8 cellular contexts compared by ENCODE assay signal in the genomic region with DNA sequence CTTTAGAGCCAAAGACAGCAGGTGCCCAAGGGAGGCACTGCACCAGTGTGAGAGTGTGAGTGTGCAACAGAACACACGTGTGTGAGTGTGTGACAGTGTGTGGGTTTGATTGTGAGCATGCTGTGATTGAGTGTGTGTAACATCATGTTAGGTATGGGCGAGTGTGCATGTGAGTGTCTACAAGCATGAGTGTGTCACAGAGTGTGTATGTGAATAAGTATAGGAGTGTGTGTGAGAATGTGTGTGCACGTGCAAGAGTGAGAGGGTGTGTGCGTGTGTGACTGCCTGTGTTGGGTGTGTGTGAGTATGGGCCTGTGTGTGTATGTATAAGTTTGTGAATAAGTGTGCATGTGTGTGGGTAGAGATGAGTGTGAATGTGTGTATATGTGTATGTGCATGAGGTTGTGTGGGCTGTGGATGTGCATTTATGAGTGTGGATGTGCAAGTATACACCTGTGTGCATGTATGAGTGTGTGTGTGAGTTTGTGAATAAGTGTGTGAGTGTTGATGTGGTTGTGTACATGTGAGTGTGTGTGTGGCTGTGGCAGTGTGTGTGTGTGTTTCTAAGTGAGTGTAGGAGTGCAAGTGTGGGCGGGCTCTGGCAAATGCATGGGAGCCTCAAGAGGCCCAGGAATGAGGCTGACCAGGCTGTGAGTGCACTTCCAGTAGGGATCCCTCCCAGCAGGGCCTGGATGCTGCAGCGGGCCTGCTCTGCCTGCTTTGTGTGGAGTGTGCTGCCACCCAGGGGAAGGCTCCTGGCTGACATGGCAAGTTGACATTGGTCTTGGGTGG.
A peak's percentile ranks its signal among the peaks of the same experiment; 100 is the strongest.
DNase-seq lines count a peak whose midpoint lies in the region; FAIRE-seq and TF ChIP-seq lines count a peak whose summit lies in the region.

No MANE protein-coding gene starts in this region.

- no peak overlapping the region for H2AK5ac ChIP-seq in H9 (ENCODE audit: insufficient read length, low read length)

- in situ Hi-C loops in mammary epithelial cell (cut with MboI; ENCODE audit: low sequenced_read_pairs in 2 of 2), result loop anchor here (5.0 to 25.0 kb wide), 8 partner anchors 321 to 1146 kb away; partner anchors contain the start of gene IRS2 (in 1 of the 2)

- no peaks in the 10 kb centered on the region for H3K36me3 ChIP-seq in mammary epithelial cell (ENCODE audit: insufficient read depth, low read length)
- H3K36me3 ChIP-seq in kidney epithelial cell (ENCODE audit: control insufficient read depth, insufficient read depth, low read length), result no peaks in the 10 kb centered on the region

- no CpG with 5 or more reads among the region's 6 CpGs for WGBS in H9 (ENCODE audit: extremely low coverage, insufficient read length, low lambda C conversion rate)
- 63% methylated on average over 6 of the region's 6 CpGs for WGBS in mammary epithelial cell (ENCODE audit: low coverage, missing lambda C conversion rate)

- no peaks in the 10 kb centered on the region for H3K79me2 ChIP-seq in H9 (ENCODE audit: insufficient read depth, low read length)
- H3K79me2 ChIP-seq in mammary epithelial cell (ENCODE audit: insufficient read depth, low read length), result no peaks in the 10 kb centered on the region

- H2BK120ac ChIP-seq in H9 (ENCODE audit: low read depth, low read length, poor library complexity, severe bottlenecking), result no peak overlapping the region

- H3K4me2 ChIP-seq in H9 (ENCODE audit: insufficient read depth, insufficient read length, low read length) (no peak overlapping the region), mammary epithelial cell (ENCODE audit: insufficient read depth, low read depth, low read length) (no peak overlapping the region)

- H3K4ac ChIP-seq in H9 (ENCODE audit: low read depth, low read length), result no peak overlapping the region

- CTCF ChIA-PET in mammary epithelial cell (lab: Charles Lee; ENCODE audit: low non-redundant PET), result no interaction called here
- CTCF ChIA-PET in activated CD4-positive, alpha-beta T cell treated with anti-CD3 and anti-CD28 coated beads, Interleukin-2, amount 10 ng/mL, durations not matched to agents 7 days and 5 days (lab: Charles Lee), result no interaction called here

- H3K27ac Mint-ChIP-seq in H9, result no peak overlapping the region; a peak in 1 of 7 replicates
- H3K27ac Mint-ChIP-seq in activated CD4-positive, alpha-beta T cell treated with anti-CD3 and anti-CD28 coated beads, Interleukin-2, amount 10 ng/mL, durations not matched to agents 7 days and 5 days, result no peak overlapping the region

- H3K27ac ChIP-seq in H9 (ENCODE audit: insufficient read length, low read depth, low read length), result no peak overlapping the region
- no peak overlapping the region for H3K27ac ChIP-seq in mammary epithelial cell (ENCODE audit: insufficient read depth, low read depth, low read length)

- dilution Hi-C loops in mammary epithelial cell (cut with HindIII; ENCODE audit: low sequenced_read_pairs), result loop anchor here (5.0 to 10.0 kb wide), 6 partner anchors 36 to 1156 kb away; no protein-coding TSS in a partner anchor

- H3K23ac ChIP-seq in H9 (ENCODE audit: insufficient read length, low read depth, low read length), result no peak overlapping the region

- no peaks in the 10 kb centered on the region for H3K36me3 Mint-ChIP-seq in H9 (ENCODE audit: insufficient read depth in 1 of 3, low read depth in 3 of 3)
- no peaks in the 10 kb centered on the region for H3K36me3 Mint-ChIP-seq in activated CD4-positive, alpha-beta T cell treated with anti-CD3 and anti-CD28 coated beads, Interleukin-2, amount 10 ng/mL, durations not matched to agents 7 days and 5 days (ENCODE audit: low read depth)

- H3K79me1 ChIP-seq in H9 (ENCODE audit: insufficient read depth, low read depth, low read length, poor library complexity, severe bottlenecking), result no peaks in the 10 kb centered on the region

- no peak overlapping the region for H2BK12ac ChIP-seq in H9 (ENCODE audit: insufficient read length, low read depth, low read length)

- POLR2A ChIA-PET in activated CD4-positive, alpha-beta T cell treated with anti-CD3 and anti-CD28 coated beads, Interleukin-2, amount 10 ng/mL, durations not matched to agents 7 days and 5 days (lab: Charles Lee), result no interaction called here

- H3K4me1 ChIP-seq in H9 (ENCODE audit: insufficient read depth, low read length), result no peaks in the 10 kb centered on the region
- H3K4me1 ChIP-seq in mammary epithelial cell (ENCODE audit: insufficient read depth, low read length), result peaks cover 29% of the 10 kb centered on the region

- H2BK20ac ChIP-seq in H9 (ENCODE audit: low read depth, low read length, poor library complexity, severe bottlenecking), result no peak overlapping the region

- no peak overlapping the region for H4K5ac ChIP-seq in H9 (ENCODE audit: insufficient read length, low read depth, low read length)

- no peak overlapping the region for H3K4me3 ChIP-seq in AG09309 (ENCODE audit: control insufficient read depth, low read depth, low read length)
- no peak overlapping the region for H3K4me3 ChIP-seq in mammary epithelial cell (replicated peaks in 1 of 3; ENCODE audit: insufficient read depth in 1 of 3, low read depth in 2 of 3, low read length in 3 of 3)
- no peak overlapping the region for H3K4me3 ChIP-seq in kidney epithelial cell (ENCODE audit: low read depth, low read length)

- no peaks in the 10 kb centered on the region for H3K9me3 Mint-ChIP-seq in H9
- H3K9me3 Mint-ChIP-seq in activated CD4-positive, alpha-beta T cell treated with anti-CD3 and anti-CD28 coated beads, Interleukin-2, amount 10 ng/mL, durations not matched to agents 7 days and 5 days, result no peaks in the 10 kb centered on the region

- H2BK5ac ChIP-seq in H9 (ENCODE audit: insufficient read length, low read length), result no peak overlapping the region

- peaks cover 22 to 25% of the 10 kb centered on the region in 2 experiments for H3K4me1 Mint-ChIP-seq in H9
- H3K4me1 Mint-ChIP-seq in activated CD4-positive, alpha-beta T cell treated with anti-CD3 and anti-CD28 coated beads, Interleukin-2, amount 10 ng/mL, durations not matched to agents 7 days and 5 days, result no peaks in the 10 kb centered on the region

- no peak overlapping the region for H3K56ac ChIP-seq in H9 (ENCODE audit: insufficient read length, low read depth, low read length)

- H4K8ac ChIP-seq in H9 (replicated peaks; ENCODE audit: insufficient read length, low read depth, low read length), result peak overlapping the region; percentile 26

- H3K9ac ChIP-seq in H9 (ENCODE audit: extremely low read depth, insufficient read length, low read length) (no peak overlapping the region), mammary epithelial cell (ENCODE audit: insufficient read depth, low read length) (no peak overlapping the region)

- no peaks in the 10 kb centered on the region for H3K23me2 ChIP-seq in H9 (ENCODE audit: insufficient read length, low read depth, low read length, poor library complexity, severe bottlenecking)

- intact Hi-C loops in mammary epithelial cell (cut with micrococcal nuclease), result loop anchor here (2.0 to 10.0 kb wide), 3 partner anchors 324 to 1144 kb away; partner anchors contain the start of gene IRS2

- H3K9me3 ChIP-seq in H9 (ENCODE audit: control insufficient read depth, low read depth, low read length) (no peaks in the 10 kb centered on the region), mammary epithelial cell (replicated peaks; ENCODE audit: insufficient read depth, low read length) (no peaks in the 10 kb centered on the region)

- H3K27me3 ChIP-seq in H9 (ENCODE audit: insufficient read depth, low read length) (no peaks in the 10 kb centered on the region), mammary epithelial cell (ENCODE audit: insufficient read depth, low read length) (no peaks in the 10 kb centered on the region), kidney epithelial cell (ENCODE audit: control insufficient read depth, insufficient read depth, low read length) (no peaks in the 10 kb centered on the region)

- H2AFZ ChIP-seq in H9 (ENCODE audit: low read length) (no peak overlapping the region), mammary epithelial cell (ENCODE audit: low read depth, low read length) (no peak overlapping the region)

- no peak overlapping the region for H2BK15ac ChIP-seq in H9 (ENCODE audit: low read depth, low read length)

- no peak overlapping the region for H3K18ac ChIP-seq in H9 (ENCODE audit: insufficient read length, low read depth, low read length)

- no TSS peak for BruUV-seq in mammary epithelial cell (replicated peaks; lab: Mats Ljungman, UMichigan)

- H4K91ac ChIP-seq in H9 (ENCODE audit: insufficient read length, low read depth, low read length), result no peak overlapping the region

- H3K27me3 Mint-ChIP-seq in H9 (ENCODE audit: low read depth), result peaks cover 2% of the 10 kb centered on the region; the same call in 1 of the 2 replicates
- H3K27me3 Mint-ChIP-seq in activated CD4-positive, alpha-beta T cell treated with anti-CD3 and anti-CD28 coated beads, Interleukin-2, amount 10 ng/mL, durations not matched to agents 7 days and 5 days, result no peaks in the 10 kb centered on the region

- no peak overlapping the region for H3T11ph ChIP-seq in H9 (ENCODE audit: low read length)

- no peak overlapping the region; a peak in 1 of 5 replicates for H3K4me3 Mint-ChIP-seq in H9
- no peak overlapping the region for H3K4me3 Mint-ChIP-seq in activated CD4-positive, alpha-beta T cell treated with anti-CD3 and anti-CD28 coated beads, Interleukin-2, amount 10 ng/mL, durations not matched to agents 7 days and 5 days

- no peak for FAIRE-seq in GM19239 (lab: Jason Lieb, UNC)

- no peak overlapping the region for H3K14ac ChIP-seq in H9 (ENCODE audit: insufficient read depth, low read length)

- peak; percentile 90 for TF ChIP-seq CTCF in AG09309 (IDR thresholded peaks at IDR 0.05; ENCODE audit: control insufficient read depth, insufficient read depth, low read depth, low read length, missing control alignments)
- peak; percentile 69 for TF ChIP-seq CTCF in H9 (conservative IDR thresholded peaks at IDR 0.05)
- TF ChIP-seq CTCF in mammary epithelial cell (conservative IDR thresholded peaks at IDR 0.05 in 1 of 2, IDR thresholded peaks at IDR 0.05 in 1 of 2; ENCODE audit: extremely low read depth in 1 of 2, insufficient read depth in 1 of 2, low read depth in 1 of 2, low read length in 2 of 2), result peak; percentile 89 to 93
- TF ChIP-seq CTCF in kidney epithelial cell (IDR thresholded peaks at IDR 0.05; ENCODE audit: insufficient read depth, low read length, poor library complexity, severe bottlenecking), result peak; percentile 87

- DNase-seq in AG09309 (ENCODE audit: low read depth) (no peak), H9 (peak; percentile 83), NCI-H526 treated with DMSO at 0.1 percent for 48 hours (lab: John Stamatoyannopoulos, UW) (peak; percentile 54), mammary epithelial cell (peak; percentile 78), kidney epithelial cell (ENCODE audit: low read depth) (peak; percentile 41), superior temporal gyrus (ENCODE audit: extremely low spot score) (peak; percentile 79), GM19239 (ENCODE audit: insufficient read length, low spot score) (no peak)
- DNase-seq in activated CD4-positive, alpha-beta T cell treated with anti-CD3 and anti-CD28 coated beads, Interleukin-2, amount 10 ng/mL, durations not matched to agents 7 days and 5 days, result no peak

- H4K20me1 ChIP-seq in H9 (ENCODE audit: control insufficient read depth, insufficient read depth, insufficient read length) (no peaks in the 10 kb centered on the region), mammary epithelial cell (ENCODE audit: insufficient read depth, low read length) (no peaks in the 10 kb centered on the region)

Comparison
In these comparisons a context has a peak if more than half of its experiments do, and no peak if none do; other contexts are left out.
1. DNase-seq: peak in H9 (single experiment), NCI-H526 treated with DMSO at 0.1 percent for 48 hours (single experiment), mammary epithelial cell (single experiment), kidney epithelial cell (single experiment) and superior temporal gyrus (single experiment); none in AG09309 (single experiment), GM19239 (single experiment) and activated CD4-positive, alpha-beta T cell treated with anti-CD3 and anti-CD28 coated beads, Interleukin-2, amount 10 ng/mL, durations not matched to agents 7 days and 5 days (single experiment).
2. Peak in every context shown above with its lines, with median percentiles within 50 percentile points of each other: CTCF ChIP-seq.